Comparison of ENCODE assay signal across 8 cellular contexts in genomic region chr19:5789886-5790572, GRCh38. TPM values are rescaled to one million over a fixed set of nuclear protein-coding genes. Genes with fewer than 3 reads are reported as not detected.
DNase-seq lines count a peak whose midpoint lies in the region; ATAC-seq and TF ChIP-seq lines count a peak whose summit lies in the region.

No MANE protein-coding gene starts in this region.

- peak overlapping the region; percentile 97 for H3K27ac ChIP-seq in CD4-positive, alpha-beta memory T cell (ENCODE audit: low read depth, low read length)
- H3K27ac ChIP-seq in PC-9 = no peak overlapping the region
- H3K27ac ChIP-seq in epithelial cell of prostate = peak overlapping the region; percentile 93
- H3K27ac ChIP-seq in osteoblast (ENCODE audit: low read depth, low read length) = peak overlapping the region; percentile 97

- H3K36me3 ChIP-seq in CD4-positive, alpha-beta memory T cell (ENCODE audit: insufficient read depth, low read length) = peaks cover 44% of the 10 kb centered on the region
- H3K36me3 ChIP-seq in PC-9 (ENCODE audit: low read depth) (no peaks in the 10 kb centered on the region), osteoblast (ENCODE audit: insufficient read depth, low read length) (peaks cover 36% of the 10 kb centered on the region)

- H3K79me2 ChIP-seq in PC-9 (ENCODE audit: low read depth) (peaks cover 10% of the 10 kb centered on the region), osteoblast (ENCODE audit: insufficient read depth, low read length) (peaks cover 12% of the 10 kb centered on the region)

- H2AFZ ChIP-seq in PC-9 = no peak overlapping the region
- peak overlapping the region; percentile 72 for H2AFZ ChIP-seq in osteoblast (ENCODE audit: low read length)

- no peaks in the 10 kb centered on the region for H3K9me3 ChIP-seq in CD4-positive, alpha-beta memory T cell (ENCODE audit: control insufficient read depth in 1 of 2, low read length in 2 of 2)
- no peaks in the 10 kb centered on the region for H3K9me3 ChIP-seq in PC-9 (ENCODE audit: insufficient read depth, low read depth)
- no peaks in the 10 kb centered on the region for H3K9me3 ChIP-seq in osteoblast (ENCODE audit: low read depth, low read length)

- CTCF ChIA-PET in CD4-positive, alpha-beta memory T cell (lab: Charles Lee; ENCODE audit: partially characterized antibody) = interaction anchor here (2.0 to 6.2 kb wide), 2 partner anchors 14 to 69 kb away, joined by 9 to 43 read pairs; partner anchors contain the start of genes CATSPERD and NRTN
- CTCF ChIA-PET in PC-9 (lab: Charles Lee) = interaction anchor here (2.4 kb wide), 1 partner anchor 14 kb away, joined by 5 read pairs; no protein-coding TSS in a partner anchor

- POLR2A ChIA-PET in CD4-positive, alpha-beta memory T cell (lab: Charles Lee; ENCODE audit: partially characterized antibody) = interaction anchor here (0.6 to 3.5 kb wide), 11 partner anchors 10 to 188 kb away, joined by 3 to 31 read pairs (median 6); partner anchors contain the start of genes CATSPERD, LONP1, NDUFA11 and RANBP3
- POLR2A ChIA-PET in PC-9 (lab: Charles Lee; ENCODE audit: unreplicated experiment) = interaction anchor here (0.6 kb wide), 1 partner anchor 14 kb away, joined by 3 read pairs; no protein-coding TSS in a partner anchor

- H4K20me1 ChIP-seq in PC-9 (ENCODE audit: insufficient read depth) = 0 out of 2 replicates have a peak, but pooled peaks cover 6% of the 10 kb centered on the region
- H4K20me1 ChIP-seq in osteoblast (ENCODE audit: insufficient read depth, low read length) = peaks cover 9% of the 10 kb centered on the region

- H3K9me3 Mint-ChIP-seq in CD4-positive, alpha-beta memory T cell = peaks cover 0 to 4% (median 0%) of the 10 kb centered on the region in 8 donors

- peak overlapping the region; percentile 62 to 93 for H3K4me3 ChIP-seq in CD4-positive, alpha-beta memory T cell (ENCODE audit: low read length in 2 of 2)
- peak overlapping the region; percentile 86 for H3K4me3 ChIP-seq in PC-9
- peak overlapping the region; percentile 95 for H3K4me3 ChIP-seq in osteoblast (ENCODE audit: insufficient read depth, low read length)

- H3F3A ChIP-seq in PC-9 (ENCODE audit: insufficient read depth, low read depth) = peaks cover 5% of the 10 kb centered on the region; the same call in 1 of the 2 replicates

- H3K4me3 Mint-ChIP-seq in CD4-positive, alpha-beta memory T cell = peak overlapping the region; percentile 96 to 100 (median 99)

- H3K4me2 ChIP-seq in PC-9 (peak overlapping the region; percentile 77), osteoblast (ENCODE audit: insufficient read depth, low read length) (peak overlapping the region; percentile 100)

- peak overlapping the region; percentile 94 to 100 (median 100) for H3K27ac Mint-ChIP-seq in CD4-positive, alpha-beta memory T cell

- no peak for TF ChIP-seq CTCF in PC-9 (conservative IDR thresholded peaks at IDR 0.05)
- TF ChIP-seq CTCF in osteoblast (IDR thresholded peaks at IDR 0.05; ENCODE audit: extremely low read depth, low read depth, low read length) = no peak

- peaks cover 0 to 2% of the 10 kb centered on the region in 2 donors for H3K27me3 Mint-ChIP-seq in CD4-positive, alpha-beta memory T cell

- no TSS peak for BruUV-seq in PC-9 (replicated peaks; lab: Mats Ljungman, UMichigan)

- peaks cover 11 to 24% (median 12%) of the 10 kb centered on the region in 4 donors for H3K4me1 Mint-ChIP-seq in CD4-positive, alpha-beta memory T cell

- no peaks in the 10 kb centered on the region for H3K9me2 ChIP-seq in PC-9 (ENCODE audit: insufficient read depth)

- H3K27me3 ChIP-seq in CD4-positive, alpha-beta memory T cell (ENCODE audit: insufficient read depth, low read length) = no peaks in the 10 kb centered on the region
- H3K27me3 ChIP-seq in PC-9 (ENCODE audit: insufficient read depth, low read depth) (no peaks in the 10 kb centered on the region), osteoblast (ENCODE audit: insufficient read depth, low read length) (no peaks in the 10 kb centered on the region)

- peaks cover 21 to 36% of the 10 kb centered on the region in 2 donors for H3K36me3 Mint-ChIP-seq in CD4-positive, alpha-beta memory T cell

- no peak for ATAC-seq in HG03457 (IDR thresholded peaks at IDR 0.05; ENCODE audit: unreplicated experiment)

- peaks cover 14% of the 10 kb centered on the region for H3K4me1 ChIP-seq in CD4-positive, alpha-beta memory T cell (ENCODE audit: insufficient read depth, low read length)
- no peaks in the 10 kb centered on the region for H3K4me1 ChIP-seq in PC-9 (replicated peaks; ENCODE audit: insufficient read depth)
- peaks cover 4% of the 10 kb centered on the region for H3K4me1 ChIP-seq in osteoblast (ENCODE audit: insufficient read depth, low read length)

- DNase-seq in CD4-positive, alpha-beta memory T cell = no peak
- DNase-seq in PC-9 (no peak), epithelial cell of prostate (ENCODE audit: low read depth, low spot score) (peak; percentile 27), osteoblast (ENCODE audit: insufficient read length, low spot score, missing footprints) (peak; percentile 80), DMS53 (lab: John Stamatoyannopoulos, UW) (no peak), D341Med (ENCODE audit: low spot score) (no peak), NCI-H526 (lab: John Stamatoyannopoulos, UW) (no peak)

- intact Hi-C loops in CD4-positive, alpha-beta memory T cell (cut with micrococcal nuclease) = loop anchor here (1.0 to 10.0 kb wide), 8 partner anchors 15 to 999 kb away; partner anchors contain the start of genes CATSPERD, CLPP, FEM1A and LONP1
- intact Hi-C loops in PC-9 (cut with micrococcal nuclease; ENCODE audit: unreplicated experiment) = loop anchor here (2.0 kb wide), 1 partner anchor 109 kb away; the partner anchor contains the start of genes HSD11B1L and MICOS13

RNA-seq across cellular contexts. Expression of gene DUS3L, which starts 0.9 kb away (rescaled TPM):
- 10 to 100 TPM; 58.7 to 72.9 TPM for total RNA-seq in CD4-positive, alpha-beta memory T cell
- polyA plus RNA-seq in CD4-positive, alpha-beta memory T cell = 10 to 100 TPM; 34.2 to 36.7 TPM
- total RNA-seq in PC-9 (2021) = 27.1 and 29.2 TPM in 2 replicates
- total RNA-seq in osteoblast = 21.2 and 30.0 TPM in 2 replicates

RNA-seq across cellular contexts. Expression of gene PRR22, which starts 5.5 kb away (rescaled TPM):
- 1 to 10 TPM; 5.9 to 6.6 TPM for total RNA-seq in CD4-positive, alpha-beta memory T cell
- polyA plus RNA-seq in CD4-positive, alpha-beta memory T cell = not detected
- 4.5 and 4.6 TPM in 2 replicates for total RNA-seq in PC-9 (2021)
- total RNA-seq in osteoblast = 0.29 and 0.36 TPM in 2 replicates

RNA-seq across cellular contexts. Expression of gene NRTN, which starts 14.8 kb away (rescaled TPM):
- total RNA-seq in CD4-positive, alpha-beta memory T cell = under 1 TPM; 0.61 to 0.91 TPM
- under 1 TPM; 0.34 to 0.42 TPM for polyA plus RNA-seq in CD4-positive, alpha-beta memory T cell
- total RNA-seq in PC-9 (2021) (1.9 and 3.5 TPM in 2 replicates), osteoblast (not detected in 2 replicates)

RNA-seq across cellular contexts. Expression of gene FUT6, which starts 49.5 kb away (rescaled TPM):
- not detected for total RNA-seq in CD4-positive, alpha-beta memory T cell
- not detected for polyA plus RNA-seq in CD4-positive, alpha-beta memory T cell
- total RNA-seq in PC-9 (2021) (0.43 and 0.55 TPM in 2 replicates), osteoblast (not detected in 2 replicates)

Comparison
In these comparisons a context has a peak if more than half of its experiments do, and no peak if none do; other contexts are left out.
1. DNase-seq: peak in epithelial cell of prostate (single experiment) and osteoblast (single experiment); none in CD4-positive, alpha-beta memory T cell (0 of 5), PC-9 (0 of 2), DMS53 (single experiment), D341Med (single experiment) and NCI-H526 (0 of 2).
2. Peak in every context shown above with its lines, with median percentiles within 50 percentile points of each other: H3K4me3 ChIP-seq.